11 cellular contexts compared by ENCODE assay signal in genomic region chr4:2415881-2416563, GRCh38. TPM values are rescaled to one million over a fixed set of nuclear protein-coding genes. Genes with fewer than 3 reads are reported as not detected.
DNase-seq lines count a peak whose midpoint lies in the region; ATAC-seq and TF ChIP-seq lines count a peak whose summit lies in the region.
"Had no signal": no experiment of that assay in that cellular context is flagged by ENCODE, and none has a peak within 500 bp of the region (broad histone marks: within the 10 kb centered on the region; RNA-seq: fewer than 3 reads in every experiment).

No MANE protein-coding gene starts in this region.

- H3K4me1 ChIP-seq in Panc1 (ENCODE audit: control insufficient read depth, insufficient read depth, low read length): peaks cover 29% of the 10 kb centered on the region

- in situ Hi-C loops in Panc1 (cut with HindIII; ENCODE audit: low pct_unique_long_range_greater_than_20kb, low sequenced_read_pairs): no loop called here

- no TSS peak for BruUV-seq in Panc1 (replicated peaks; lab: Mats Ljungman, UMichigan)

- no peaks in the 10 kb centered on the region for H3K27me3 ChIP-seq in Panc1 (ENCODE audit: control insufficient read depth, insufficient read depth, low read length)

- peaks cover 34 to 50% (median 49%) of the 10 kb centered on the region in 3 donors for H3K27me3 Mint-ChIP-seq in CD14-positive monocyte (ENCODE audit: low read depth in 3 of 3)
- H3K27me3 Mint-ChIP-seq in effector memory CD8-positive, alpha-beta T cell: peaks cover 0 to 11% of the 10 kb centered on the region in 2 donors
- H3K27me3 Mint-ChIP-seq in neural crest cell (ENCODE audit: low read depth): peaks cover 91% of the 10 kb centered on the region

- ATAC-seq in Panc1: no peak
- no peak for ATAC-seq in effector memory CD8-positive, alpha-beta T cell (replicated peaks)
- ATAC-seq in GM18511 (IDR thresholded peaks at IDR 0.05; ENCODE audit: unreplicated experiment): no peak
- ATAC-seq in GM21447 (IDR thresholded peaks at IDR 0.05; ENCODE audit: unreplicated experiment): no peak
- ATAC-seq: esophagus mucosa had no signal

- no peaks in the 10 kb centered on the region for H3K36me3 ChIP-seq in Panc1 (ENCODE audit: control insufficient read depth, insufficient read depth, low read length)

- H3K4me1 Mint-ChIP-seq in CD14-positive monocyte (peaks cover 67% of the 10 kb centered on the region), neural crest cell (peaks cover 17% of the 10 kb centered on the region)
- H3K4me1 Mint-ChIP-seq in effector memory CD8-positive, alpha-beta T cell (ENCODE audit: low read depth in 2 of 2): peaks cover 56 to 64% of the 10 kb centered on the region in 2 donors

- H3K27ac ChIP-seq in Panc1 (ENCODE audit: low read length): peak overlapping the region; percentile 93

- POLR2A ChIA-PET in Panc1 (lab: Charles Lee): interaction anchor here (0.5 kb wide), 1 partner anchor 365 kb away, joined by 6 read pairs; no protein-coding TSS in a partner anchor

- peak overlapping the region in 1 of 7 donors; percentile 61 for H3K27ac Mint-ChIP-seq in CD14-positive monocyte
- H3K27ac Mint-ChIP-seq in effector memory CD8-positive, alpha-beta T cell: peak overlapping the region; percentile 85 to 87
- no peak overlapping the region for H3K27ac Mint-ChIP-seq in neural crest cell (ENCODE audit: unreplicated experiment)

- H3K9me3 ChIP-seq in Panc1 (ENCODE audit: control insufficient read depth, insufficient read depth, low read depth, low read length): no peaks in the 10 kb centered on the region

- no peak for TF ChIP-seq CTCF in CD14-positive monocyte (IDR thresholded peaks at IDR 0.05)
- TF ChIP-seq CTCF in Panc1 (IDR thresholded peaks at IDR 0.05): no peak
- TF ChIP-seq CTCF in neural crest cell (conservative IDR thresholded peaks at IDR 0.05): no peak

- peaks cover 8 to 18% of the 10 kb centered on the region in 2 donors for H3K36me3 Mint-ChIP-seq in CD14-positive monocyte
- H3K36me3 Mint-ChIP-seq in effector memory CD8-positive, alpha-beta T cell (ENCODE audit: insufficient read depth): peaks cover 53% of the 10 kb centered on the region
- no peaks in the 10 kb centered on the region for H3K36me3 Mint-ChIP-seq in neural crest cell (ENCODE audit: low read depth)

- peaks cover 0 to 13% (median 3%) of the 10 kb centered on the region in 7 donors for H3K9me3 Mint-ChIP-seq in CD14-positive monocyte
- H3K9me3 Mint-ChIP-seq in effector memory CD8-positive, alpha-beta T cell: no peaks in the 10 kb centered on the region
- H3K9me3 Mint-ChIP-seq in neural crest cell: no peaks in the 10 kb centered on the region

- peak overlapping the region; percentile 79 to 89 for H3K4me3 Mint-ChIP-seq in CD14-positive monocyte
- peak overlapping the region; percentile 86 to 88 for H3K4me3 Mint-ChIP-seq in effector memory CD8-positive, alpha-beta T cell
- H3K4me3 Mint-ChIP-seq in neural crest cell: peak overlapping the region; percentile 69

- peak overlapping the region; percentile 60 to 74 for H3K4me3 ChIP-seq in Panc1 (ENCODE audit: low read depth in 2 of 2, low read length in 2 of 2)

- CTCF ChIA-PET in Panc1 (lab: Charles Lee): interaction anchor here (0.9 kb wide), 1 partner anchor 49 kb away, joined by 3 read pairs; no protein-coding TSS in a partner anchor

- no peak for DNase-seq in CD14-positive monocyte (ENCODE audit: low spot score)
- DNase-seq in Panc1 (ENCODE audit: low read depth, low spot score): no peak
- DNase-seq in effector memory CD8-positive, alpha-beta T cell: no peak
- DNase-seq in neural crest cell (ENCODE audit: low read depth, low spot score): no peak
- no peak for DNase-seq in retina
- no peak for DNase-seq in DMS53 treated with DMSO at 0.1 percent for 48 hours (lab: John Stamatoyannopoulos, UW; ENCODE audit: unreplicated experiment)
- DNase-seq: DND-41 had no signal

- intact Hi-C loops in CD14-positive monocyte (cut with micrococcal nuclease): loop anchor here (5.0 kb wide), 3 partner anchors 121 to 546 kb away; partner anchors contain the start of genes FAM193A (in 1 of the 2), GRK4 (in 1 of the 2), MXD4 (in 1 of the 2) and NOP14 (in 1 of the 2)
- intact Hi-C loops in Panc1 (cut with micrococcal nuclease; ENCODE audit: unreplicated experiment): no loop called here

RNA-seq across cellular contexts. Expression of gene ZFYVE28, which starts 2.4 kb away (rescaled TPM):
- 1 to 10 TPM; 1.0 to 1.1 TPM for polyA plus RNA-seq in CD14-positive monocyte
- 11.9 TPM for total RNA-seq in Panc1 (2021; ENCODE audit: unreplicated experiment)
- polyA plus RNA-seq in Panc1 (2012; ENCODE audit: insufficient read length): 13.0 TPM
- 1.2 and 1.4 TPM in 2 replicates for total RNA-seq in neural crest cell

RNA-seq across cellular contexts. Expression of gene CFAP99, which starts 2.7 kb away (rescaled TPM):
- under 1 TPM in 1 of 2 donors, not detected in 1; 0.15 TPM for polyA plus RNA-seq in CD14-positive monocyte
- 0.33 TPM for total RNA-seq in Panc1 (2021; ENCODE audit: unreplicated experiment)
- 0.21 TPM for polyA plus RNA-seq in Panc1 (2012; ENCODE audit: insufficient read length)
- not detected in 2 replicates for total RNA-seq in neural crest cell
- total RNA-seq: myocyte had no signal

RNA-seq across cellular contexts. Expression of gene RNF4, which starts 52.9 kb away (rescaled TPM):
- polyA plus RNA-seq in CD14-positive monocyte: 10 to 100 TPM; 28.8 to 37.0 TPM
- 55.0 TPM for total RNA-seq in Panc1 (2021; ENCODE audit: unreplicated experiment)
- 59.0 TPM for polyA plus RNA-seq in Panc1 (2012; ENCODE audit: insufficient read length)
- total RNA-seq in neural crest cell: 74.2 and 76.4 TPM in 2 replicates
